ENCODE assay signal across 24 cellular contexts in the genomic region with DNA sequence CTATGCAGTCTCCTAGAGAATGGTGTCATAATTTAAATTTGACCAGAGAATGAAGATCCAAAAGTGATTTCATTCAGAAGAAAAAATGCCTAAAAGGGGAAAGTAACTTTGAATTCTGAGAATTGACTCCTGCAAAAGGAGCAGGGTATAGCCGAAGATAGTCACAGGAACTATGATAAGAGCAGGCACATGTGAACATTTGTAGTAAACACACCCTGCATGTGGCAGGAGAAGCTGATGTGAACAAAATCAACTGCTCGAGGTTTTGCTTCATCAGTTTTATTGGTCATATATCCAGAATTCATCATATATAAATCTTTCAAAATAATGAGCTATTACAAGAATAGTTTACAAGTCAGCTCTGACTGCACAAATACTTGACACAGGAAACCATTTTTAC.
"Had no signal": no experiment of that assay in that cellular context is flagged by ENCODE, and none has a peak within 500 bp of the region (broad histone marks: within the 10 kb centered on the region; RNA-seq: fewer than 3 reads in every experiment).

No MANE protein-coding gene starts in this region.

- H3K27ac ChIP-seq: coronary artery, dorsolateral prefrontal cortex, epithelial cell of prostate, esophagus squamous epithelium, gastrocnemius medialis, left lung, lower lobe of right lung had no signal

- H3K4me3 ChIP-seq: coronary artery, dorsolateral prefrontal cortex, esophagus squamous epithelium, gastrocnemius medialis, heart right ventricle, left lung, lower lobe of right lung, mucosa of descending colon had no signal

- H3K27me3 Mint-ChIP-seq: naive B cell had no signal

- ATAC-seq: esophagus mucosa, gastrocnemius medialis, heart right ventricle, left cardiac atrium, left lung, left ventricle myocardium superior, lower lobe of right lung, mucosa of descending colon had no signal

- H3K4me3 Mint-ChIP-seq: mesothelial cell of epicardium, naive B cell had no signal

- H3K27ac Mint-ChIP-seq: mesothelial cell of epicardium had no signal

- DNase-seq: dermis blood vessel endothelial cell; dorsolateral prefrontal cortex; effector CD4-positive, alpha-beta T cell; effector memory CD4-positive, alpha-beta T cell; erythroblast; esophagus squamous epithelium; foreskin fibroblast; foreskin melanocyte; gastrocnemius medialis; glutamatergic neuron; head of caudate nucleus; heart right ventricle; hippocampal formation; left cardiac atrium; left lung; left ventricle myocardium superior; lower lobe of right lung; mesenchymal stem cell; mucosa of descending colon; naive B cell had no signal

- H3K9me3 Mint-ChIP-seq: mesothelial cell of epicardium, naive B cell had no signal

- H3K27me3 ChIP-seq: dorsolateral prefrontal cortex, esophagus squamous epithelium, gastrocnemius medialis, heart right ventricle, left lung had no signal

- H3K9me3 ChIP-seq: esophagus squamous epithelium, gastrocnemius medialis, heart right ventricle, left lung, lower lobe of right lung, mucosa of descending colon had no signal

- H3K4me1 ChIP-seq: esophagus squamous epithelium, gastrocnemius medialis, left lung, lower lobe of right lung had no signal
